1 cellular context compared by ENCODE assay signal in the genomic region with DNA sequence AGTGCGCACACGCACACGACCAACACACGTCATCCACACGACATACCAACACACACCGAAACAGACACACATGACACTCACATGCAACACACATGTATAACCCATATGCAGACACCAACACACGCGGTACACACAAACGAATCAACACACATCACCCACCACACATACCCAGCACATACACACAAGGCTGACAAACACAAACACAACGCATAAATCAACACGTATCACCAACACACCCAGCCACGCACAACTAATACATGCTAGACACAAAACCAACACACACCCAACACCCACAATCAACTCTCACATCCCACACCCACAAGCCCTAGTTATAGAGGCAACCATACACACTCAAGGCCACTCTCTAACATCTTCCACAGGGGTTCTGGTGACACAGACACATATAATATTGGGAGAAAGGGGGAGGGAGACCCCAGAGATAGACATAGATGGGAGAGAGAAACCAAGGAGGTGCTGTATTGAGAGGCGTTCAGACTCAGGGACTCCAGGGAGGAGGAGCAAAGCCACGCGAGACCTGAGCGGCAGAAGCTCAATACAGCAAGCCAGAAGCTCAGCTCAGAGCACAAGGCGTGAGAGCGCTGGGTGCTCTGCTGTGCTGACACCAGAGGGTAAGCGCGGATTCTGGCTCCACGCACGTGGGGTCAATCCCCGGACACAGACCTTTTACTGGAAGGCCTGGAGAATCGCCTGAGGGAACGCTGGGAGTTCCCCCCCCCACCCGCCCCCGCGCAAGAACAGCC.
A peak's percentile ranks its signal among the peaks of the same experiment; 100 is the strongest.
TF ChIP-seq lines count a peak whose summit lies in the region.

No MANE protein-coding gene starts in this region.

TF ChIP-seq in H1, 55 proteins besides CTCF, POLR2A, EP300 and RAD21 (continued from another document):
- no peak for TF ChIP-seq ZNF274 (IDR thresholded peaks at IDR 0.05; ENCODE audit: borderline replicate concordance, extremely low read depth, low read length)
- no peak for TF ChIP-seq CTBP2 (IDR thresholded peaks at IDR 0.05; ENCODE audit: borderline replicate concordance, insufficient read depth, insufficient read length, low read length)
- 0 out of 2 replicates have a peak, but pooled peaks have one; percentile 16 for TF ChIP-seq CREB1 (IDR thresholded peaks at IDR 0.05)
- TF ChIP-seq RNF2 (IDR thresholded peaks at IDR 0.05; ENCODE audit: borderline replicate concordance, low read depth, low read length, missing control alignments, poor library complexity, severe bottlenecking): peak; percentile 84
- 0 out of 2 replicates have a peak, but pooled peaks have one; percentile 59 for TF ChIP-seq CBX8 (IDR thresholded peaks at IDR 0.05; ENCODE audit: borderline replicate concordance, low read depth, low read length)
